Comparison of ENCODE assay signal across 30 cellular contexts in genomic region chr1:159786966-159787365, GRCh38. TPM values are rescaled to one million over a fixed set of nuclear protein-coding genes. Genes with fewer than 3 reads are reported as not detected.
A peak's percentile ranks its signal among the peaks of the same experiment; 100 is the strongest.
DNase-seq lines count a peak whose midpoint lies in the region; ATAC-seq, FAIRE-seq and TF ChIP-seq lines count a peak whose summit lies in the region.
"Had no signal": no experiment of that assay in that cellular context is flagged by ENCODE, and none has a peak within 500 bp of the region (broad histone marks: within the 10 kb centered on the region; RNA-seq: fewer than 3 reads in every experiment).

No MANE protein-coding gene starts in this region.

- H3K4me3 ChIP-seq in right cardiac atrium (ENCODE audit: low read length), result no peak overlapping the region
- no peak overlapping the region for H3K4me3 ChIP-seq in fibroblast of the aortic adventitia (ENCODE audit: low read depth, low read length)
- H3K4me3 ChIP-seq in pancreas, result no peak overlapping the region
- H3K4me3 ChIP-seq: BLaER1 treated with 17β-estradiol and CSF1 and Interleukin-3, amounts not matched to agents 10 nM and 100 nM; esophagus muscularis mucosa; HAP-1; psoas muscle; upper lobe of left lung had no signal

- ATAC-seq in right cardiac atrium, result peak in 1 of 2 donors; percentile 52
- ATAC-seq in pancreas, result no peak
- ATAC-seq: activated naive CD4-positive, alpha-beta T cell treated with anti-CD3 and anti-CD28 coated beads, Interleukin-2, amount 50 U/mL, for 72 hours; psoas muscle had no signal

- no peaks in the 10 kb centered on the region for H3K36me3 ChIP-seq in pancreas
- H3K36me3 ChIP-seq: BLaER1 treated with 17β-estradiol and CSF1 and Interleukin-3, amounts not matched to agents 10 nM and 100 nM; esophagus muscularis mucosa; HAP-1; neutrophil; upper lobe of left lung had no signal

- FAIRE-seq in pancreas (lab: Jason Lieb, UNC), result no peak

- DNase-seq in right cardiac atrium, result peak in 2 of 3 donors; percentile 63 to 69
- no peak for DNase-seq in cardiac septum (ENCODE audit: low spot score)
- peak; percentile 30 for DNase-seq in astrocyte of the hippocampus (ENCODE audit: low read depth, low spot score)
- DNase-seq in fibroblast of the aortic adventitia (ENCODE audit: low read depth), result peak; percentile 43
- DNase-seq in pancreas, result no peak
- no peak for DNase-seq in activated T-cell treated with anti-CD3 and anti-CD28 coated beads, Interleukin-2, amount 50 U/mL, for 48 hours
- DNase-seq in NCI-H2107 (lab: John Stamatoyannopoulos, UW), result no peak
- DNase-seq in HUDEP-2 (lab: John Stamatoyannopoulos, UW; ENCODE audit: unreplicated experiment in 76 of 76), result no peak
- DNase-seq: activated CD4-positive, alpha-beta memory T cell treated with anti-CD3 and anti-CD28 coated beads for 36 hours; activated CD4-positive, CD25-positive, alpha-beta regulatory T cell; activated CD8-positive, alpha-beta memory T cell treated with anti-CD3 and anti-CD28 coated beads, Interleukin-2, amount 50 U/mL, for 48 hours; Caco-2; effector CD4-positive, alpha-beta T cell; MM.1S; NCI-H1417 treated with DMSO at 0.1 percent for 48 hours; NCI-H2081 treated with DMSO at 0.1 percent for 48 hours; NCI-H446 treated with DMSO at 0.1 percent for 48 hours; psoas muscle; Right ventricle myocardium superior; stimulated activated CD4-positive, alpha-beta T cell treated with anti-CD3 and anti-CD28 coated beads, Interleukin-1b, Interleukin-23, amount 100 ng/mL, for 48 hours; upper lobe of left lung had no signal

- 49% methylated on average over 3 of the region's 3 CpGs for whole genome bisulfite sequencing in right cardiac atrium
- 65 to 74% methylated on average over 3 of the region's 3 CpGs for WGBS in pancreas, 2 donors

- no peak for TF ChIP-seq CTCF in fibroblast of the aortic adventitia (IDR thresholded peaks at IDR 0.05; ENCODE audit: insufficient read depth, low read length)
- no peak for TF ChIP-seq CTCF in pancreas (IDR thresholded peaks at IDR 0.05)

- H3K27me3 ChIP-seq in right cardiac atrium (ENCODE audit: control insufficient read depth, insufficient read depth) (no peaks in the 10 kb centered on the region), pancreas (no peaks in the 10 kb centered on the region)
- H3K27me3 ChIP-seq: BLaER1 treated with 17β-estradiol and CSF1 and Interleukin-3, amounts not matched to agents 10 nM and 100 nM; upper lobe of left lung had no signal

- H3K9me3 ChIP-seq in right cardiac atrium (ENCODE audit: control insufficient read depth, low read length), result no peaks in the 10 kb centered on the region
- H3K9me3 ChIP-seq in pancreas, result no peaks in the 10 kb centered on the region
- H3K9me3 ChIP-seq: BLaER1 treated with 17β-estradiol and CSF1 and Interleukin-3, amounts not matched to agents 10 nM and 100 nM; Caco-2; esophagus muscularis mucosa; HAP-1; neutrophil; psoas muscle; upper lobe of left lung had no signal

- H3K4me1 ChIP-seq in right cardiac atrium (ENCODE audit: control insufficient read depth, insufficient read depth, low read length), result peaks cover 2% of the 10 kb centered on the region
- H3K4me1 ChIP-seq in pancreas, result no peaks in the 10 kb centered on the region
- H3K4me1 ChIP-seq: psoas muscle had no signal

- H3K27ac ChIP-seq in right cardiac atrium (ENCODE audit: low read length) (no peak overlapping the region), pancreas (no peak overlapping the region)
- H3K27ac ChIP-seq: BLaER1 treated with 17β-estradiol and CSF1 and Interleukin-3, amounts not matched to agents 10 nM and 100 nM; esophagus muscularis mucosa; neutrophil; psoas muscle; upper lobe of left lung had no signal

- intact Hi-C loops in right cardiac atrium (cut with DNase I) (no loop called here), cardiac septum (cut with DNase I) (loop anchor here (10.0 kb wide), 1 partner anchor 572 kb away; no protein-coding TSS in a partner anchor), pancreas (cut with DNase I) (no loop called here)

RNA-seq across cellular contexts. Expression of gene DUSP23, which starts 6.2 kb away (rescaled TPM):
- total RNA-seq in right cardiac atrium (10 to 100 TPM; 20.7 to 27.8 (median 23.3) TPM), cardiac septum (12.7 TPM), fibroblast of the aortic adventitia (ENCODE audit: low replicate concordance) (10.0 and 27.8 TPM in 2 replicates), pancreas (10 to 100 TPM; 13.9 to 38.4 (median 20.2) TPM)
- polyA plus RNA-seq in right cardiac atrium (43.7 TPM), pancreas (10 to 100 TPM; 53.6 to 77.9 TPM)

RNA-seq across cellular contexts. Expression of gene FCRL6, which starts 15.2 kb away (rescaled TPM):
- total RNA-seq in right cardiac atrium, result under 1 TPM in 2 of 4 donors, not detected in 2; 0.50 to 0.54 TPM
- polyA plus RNA-seq in right cardiac atrium, result 0.11 TPM
- 0.16 TPM for total RNA-seq in cardiac septum
- total RNA-seq in fibroblast of the aortic adventitia (ENCODE audit: low replicate concordance), result not detected in 2 replicates
- under 1 TPM in 4 of 6 donors, not detected in 2; 0.29 to 0.67 (median 0.34) TPM for total RNA-seq in pancreas
- under 1 TPM in 1 of 2 donors, not detected in 1; 0.19 TPM for polyA plus RNA-seq in pancreas
- total RNA-seq: A172; activated CD4-positive, alpha-beta memory T cell treated with anti-CD3 and anti-CD28 coated beads for 36 hours; activated naive CD4-positive, alpha-beta T cell treated with anti-CD3 and anti-CD28 coated beads, Interleukin-2, amount 50 U/mL, for 72 hours; activated T-helper 2 cell treated with anti-CD3 and anti-CD28 coated beads, Interferon-gamma antibody, Interleukin-2, Interleukin-4, amounts not matched to agents 10 μg/mL and 5 μg/mL and 100 μg/mL, durations not matched to agents 14 hours and 24 hours and 36 hours; Caco-2; Daoy; skeletal muscle tissue had no signal

RNA-seq across cellular contexts. Expression of gene SLAMF8, which starts 39.7 kb away (rescaled TPM):
- total RNA-seq in right cardiac atrium (1 to 10 TPM; 1.7 to 4.5 (median 2.3) TPM), cardiac septum (1.5 TPM), fibroblast of the aortic adventitia (ENCODE audit: low replicate concordance) (not detected in 2 replicates), pancreas (1 to 10 TPM in 3 of 6 donors, under 1 TPM in 2, not detected in 1; 0.38 to 8.8 (median 1.7) TPM)
- polyA plus RNA-seq in right cardiac atrium (0.52 TPM), pancreas (under 1 TPM; 0.45 to 0.46 TPM)
- total RNA-seq: A172, Caco-2 had no signal

Comparison
In these comparisons a context has a peak if more than half of its experiments do, and no peak if none do; other contexts are left out.
1. DNase-seq: peak in right cardiac atrium (2 of 3), astrocyte of the hippocampus (single experiment) and fibroblast of the aortic adventitia (single experiment); none in cardiac septum (single experiment), pancreas (0 of 6), activated T-cell treated with anti-CD3 and anti-CD28 coated beads, Interleukin-2, amount 50 U/mL, for 48 hours (0 of 2), NCI-H2107 (single experiment) and HUDEP-2 (0 of 76).